8 cellular contexts compared by ENCODE assay signal in the genomic region with DNA sequence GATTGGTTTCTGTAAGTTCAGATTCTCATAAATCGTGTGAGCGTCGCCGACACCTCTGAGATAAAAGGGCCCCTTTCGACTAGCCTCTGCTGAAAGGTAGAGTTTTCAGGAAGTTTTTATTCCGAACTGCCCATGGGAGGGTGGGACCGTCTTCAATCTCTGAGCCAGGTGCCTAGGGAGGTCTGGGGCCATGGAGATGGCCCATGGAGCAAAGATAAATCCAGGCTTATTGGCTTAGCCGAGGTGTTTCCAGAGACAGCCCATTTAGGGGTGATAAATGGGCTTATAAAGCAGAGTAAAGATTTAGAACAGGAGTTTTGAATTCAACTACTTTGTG. TPM values are rescaled to one million over a fixed set of nuclear protein-coding genes. Genes with fewer than 3 reads are reported as not detected.
DNase-seq lines count a peak whose midpoint lies in the region; ATAC-seq and TF ChIP-seq lines count a peak whose summit lies in the region.

No MANE protein-coding gene starts in this region.

- H3K27me3 ChIP-seq in Caco-2 (replicated peaks; ENCODE audit: control insufficient read depth, insufficient read depth, low read length), result no peaks in the 10 kb centered on the region
- H3K27me3 ChIP-seq in GM23248 (replicated peaks; ENCODE audit: insufficient read depth), result no peaks in the 10 kb centered on the region
- H3K27me3 ChIP-seq in esophagus squamous epithelium, result no peaks in the 10 kb centered on the region

- H3K4me1 Mint-ChIP-seq in Caco-2 (ENCODE audit: low read depth, unreplicated experiment), result peaks cover 13% of the 10 kb centered on the region

- DNase-seq in Caco-2, result no peak
- DNase-seq in GM23248, result no peak
- no peak for DNase-seq in OCI-LY7 (ENCODE audit: low spot score)
- no peak for DNase-seq in esophagus squamous epithelium (lab: John Stamatoyannopoulos, UW)
- no peak for DNase-seq in retinal pigment epithelial cell (ENCODE audit: low read depth)
- DNase-seq in activated CD4-positive, CD25-positive, alpha-beta regulatory T cell treated with anti-CD3 and anti-CD28 coated beads, Interleukin-2, amount 50 U/mL, for 72 hours, result no peak

- H3K27me3 Mint-ChIP-seq in Caco-2 (ENCODE audit: insufficient read depth, unreplicated experiment), result no peaks in the 10 kb centered on the region

- intact Hi-C loops in Caco-2 (cut with micrococcal nuclease; ENCODE audit: unreplicated experiment), result loop anchor here (2.0 kb wide), 1 partner anchor 108 kb away; the partner anchor contains the start of gene ZDHHC23
- intact Hi-C loops in OCI-LY7 (cut with micrococcal nuclease; ENCODE audit: unreplicated experiment), result loop anchor here (5.0 to 10.0 kb wide), 4 partner anchors 155 to 395 kb away; partner anchors contain the start of genes ATP6V1A and NAA50
- intact Hi-C loops in esophagus squamous epithelium (cut with DNase I), result no loop called here

- H3K27ac ChIP-seq in GM23248 (peak overlapping the region; percentile 66), OCI-LY7 (ENCODE audit: low read depth, low read length, poor library complexity, severe bottlenecking) (peak overlapping the region; percentile 69), esophagus squamous epithelium (peak overlapping the region; percentile 81 to 92 (median 90))

- no peaks in the 10 kb centered on the region for H3K4me1 ChIP-seq in Caco-2
- H3K4me1 ChIP-seq in GM23248 (ENCODE audit: insufficient read depth), result peaks cover 8% of the 10 kb centered on the region
- peaks cover 40% of the 10 kb centered on the region for H3K4me1 ChIP-seq in OCI-LY7 (ENCODE audit: insufficient read depth, low read length, poor library complexity, severe bottlenecking)
- peaks cover 0 to 29% (median 17%) of the 10 kb centered on the region in 3 donors for H3K4me1 ChIP-seq in esophagus squamous epithelium

- H2AFZ ChIP-seq in GM23248, result peak overlapping the region; percentile 92
- H2AFZ ChIP-seq in OCI-LY7 (ENCODE audit: low read length), result peak overlapping the region; percentile 77

- in situ Hi-C loops in GM23248 (cut with MboI), result no loop called here

- TF ChIP-seq POLR2A in esophagus squamous epithelium (IDR thresholded peaks at IDR 0.05), result no peak

- H3K27ac Mint-ChIP-seq in Caco-2 (ENCODE audit: unreplicated experiment), result peak overlapping the region; percentile 99

- H3K79me2 ChIP-seq in GM23248 (ENCODE audit: insufficient read depth) (peaks cover 54% of the 10 kb centered on the region), OCI-LY7 (ENCODE audit: insufficient read depth, low read depth, low read length) (peaks cover 53% of the 10 kb centered on the region)

- BruUV-seq in Caco-2 (replicated peaks; lab: Mats Ljungman, UMichigan) (TSS peak; percentile 61), OCI-LY7 (replicated peaks; lab: Mats Ljungman, UMichigan) (TSS peak; percentile 74)

- H3K9me3 Mint-ChIP-seq in Caco-2 (ENCODE audit: unreplicated experiment), result no peaks in the 10 kb centered on the region

- POLR2A ChIA-PET in Caco-2 (lab: Charles Lee) (no interaction called here), OCI-LY7 (lab: Charles Lee) (interaction anchor here (0.6 to 1.1 kb wide), 2 partner anchors 10 to 333 kb away, joined by 3 read pairs; no protein-coding TSS in a partner anchor)

- H3K36me3 ChIP-seq in Caco-2 (ENCODE audit: control insufficient read depth, insufficient read depth, low read length) (no peaks in the 10 kb centered on the region), GM23248 (ENCODE audit: low read depth) (no peaks in the 10 kb centered on the region; the same call in 1 of the 2 replicates), OCI-LY7 (ENCODE audit: insufficient read depth, low read length) (peaks cover 35% of the 10 kb centered on the region), esophagus squamous epithelium (peaks cover 0 to 18% (median 0%) of the 10 kb centered on the region in 3 donors)

- H3K4me2 ChIP-seq in GM23248 (ENCODE audit: unreplicated experiment) (peak overlapping the region; percentile 99), OCI-LY7 (ENCODE audit: low read length) (peak overlapping the region; percentile 93)

- ATAC-seq in esophagus mucosa (no peak), GM18519 (IDR thresholded peaks at IDR 0.05; ENCODE audit: low FRiP score, unreplicated experiment) (no peak)

- no peaks in the 10 kb centered on the region for H3K9me2 ChIP-seq in GM23248 (ENCODE audit: insufficient read depth)
- no peaks in the 10 kb centered on the region for H3K9me2 ChIP-seq in OCI-LY7 (ENCODE audit: insufficient read depth, low read length)

- no peaks in the 10 kb centered on the region for H3F3A ChIP-seq in GM23248 (ENCODE audit: insufficient read depth)

- H3K4me3 ChIP-seq in Caco-2 (ENCODE audit: low read depth, low read length) (peak overlapping the region; percentile 40), GM23248 (peak overlapping the region; percentile 94), OCI-LY7 (ENCODE audit: low read depth, low read length, poor library complexity, severe bottlenecking) (peak overlapping the region; percentile 89), esophagus squamous epithelium (peak overlapping the region; percentile 44 to 77 (median 74)), retinal pigment epithelial cell (ENCODE audit: low read length) (peak overlapping the region; percentile 82)

- H3K9me3 ChIP-seq in Caco-2 (no peaks in the 10 kb centered on the region), GM23248 (ENCODE audit: low read depth) (no peaks in the 10 kb centered on the region), OCI-LY7 (ENCODE audit: low read length) (no peaks in the 10 kb centered on the region), esophagus squamous epithelium (no peaks in the 10 kb centered on the region)

- TF ChIP-seq CTCF in Caco-2 (IDR thresholded peaks at IDR 0.05; ENCODE audit: insufficient read depth in 1 of 2, low read depth in 1 of 2, low read length in 1 of 2, severe bottlenecking in 1 of 2, unreplicated experiment in 1 of 2) (no peak), OCI-LY7 (conservative IDR thresholded peaks at IDR 0.05; ENCODE audit: low read length) (no peak), esophagus squamous epithelium (IDR thresholded peaks at IDR 0.05) (no peak), retinal pigment epithelial cell (conservative IDR thresholded peaks at IDR 0.05; ENCODE audit: low read depth, low read length) (no peak)

- H3K9ac ChIP-seq in GM23248, result peak overlapping the region; percentile 87

- CTCF ChIA-PET in Caco-2 (lab: Charles Lee), result no interaction called here
- CTCF ChIA-PET in OCI-LY7 (lab: Charles Lee; ENCODE audit: unreplicated experiment), result interaction anchor here (0.9 kb wide), 1 partner anchor 52 kb away, joined by 4 read pairs; no protein-coding TSS in a partner anchor

- H3K36me3 Mint-ChIP-seq in Caco-2 (ENCODE audit: insufficient read depth, unreplicated experiment), result peaks cover 12% of the 10 kb centered on the region

- peak overlapping the region; percentile 95 for H3K4me3 Mint-ChIP-seq in Caco-2 (ENCODE audit: unreplicated experiment)

- H4K20me1 ChIP-seq in GM23248 (ENCODE audit: insufficient read depth) (no peaks in the 10 kb centered on the region), OCI-LY7 (ENCODE audit: insufficient read depth, low read length) (peaks cover 6% of the 10 kb centered on the region; the same call in 1 of the 2 replicates)

- 0% methylated on average over 8 of the region's 8 CpGs for WGBS in GM23248 (ENCODE audit: low coverage in 1 of 2, low lambda C conversion rate in 2 of 2, missing lambda C conversion rate in 2 of 2), 2 experiments
- 0% methylated on average over 7 to 8 of the region's 8 CpGs for WGBS in esophagus squamous epithelium, 2 donors

RNA-seq across cellular contexts. Expression of gene QTRT2, which starts 0.4 kb away (rescaled TPM):
- total RNA-seq in Caco-2 (2022) (30.7 and 35.7 TPM in 2 replicates), OCI-LY7 (2022) (54.6 and 57.2 TPM in 2 replicates), esophagus squamous epithelium (10 to 100 TPM in 3 of 4 donors, 1 to 10 TPM in 1; 7.5 to 18.2 (median 15.6) TPM), esophagus mucosa (19.8 TPM)
- total RNA-seq in GM23248 (2014; rRNA removed; shearing (Covaris generic)), result 11.7 and 19.9 TPM in 2 replicates
- polyA plus RNA-seq in GM23248 (2016; fragmentation: Nextera tagmentation; extraction: Ambion mirVana), result 8.3 and 10.9 TPM in 2 replicates
- total RNA-seq in OCI-LY7 (2014; rRNA removed; shearing (Covaris generic)), result 43.1 and 47.4 TPM in 2 replicates

RNA-seq across cellular contexts. Expression of gene CCDC191, which starts 0.7 kb away (rescaled TPM):
- 1.9 and 2.2 TPM in 2 replicates for total RNA-seq in Caco-2 (2022)
- total RNA-seq in GM23248 (2014; rRNA removed; shearing (Covaris generic)), result 0.43 and 2.4 TPM in 2 replicates
- polyA plus RNA-seq in GM23248 (2016; fragmentation: Nextera tagmentation; extraction: Ambion mirVana), result 1.1 and 1.5 TPM in 2 replicates
- 5.0 and 5.4 TPM in 2 replicates for total RNA-seq in OCI-LY7 (2014; rRNA removed; shearing (Covaris generic))
- total RNA-seq in OCI-LY7 (2022), result 4.2 and 7.3 TPM in 2 replicates
- 1 to 10 TPM in 3 of 4 donors, under 1 TPM in 1; 0.92 to 3.6 (median 1.8) TPM for total RNA-seq in esophagus squamous epithelium
- 1.6 TPM for total RNA-seq in esophagus mucosa

Comparison
In these comparisons a context has a peak if more than half of its experiments do, and no peak if none do; other contexts are left out.
1. H3K4me3 ChIP-seq: peak in every context shown above with its lines; median percentile 94 in GM23248; 89 in OCI-LY7; 82 in retinal pigment epithelial cell; 74 in esophagus squamous epithelium; 40 in Caco-2.